ENCODE assay signal across 18 cellular contexts in genomic region chr7:141562972-141563371, GRCh38. TPM values are rescaled to one million over a fixed set of nuclear protein-coding genes. Genes with fewer than 3 reads are reported as not detected.
A peak's percentile ranks its signal among the peaks of the same experiment; 100 is the strongest.
DNase-seq lines count a peak whose midpoint lies in the region; ATAC-seq, FAIRE-seq and TF ChIP-seq lines count a peak whose summit lies in the region.
"Had no signal": no experiment of that assay in that cellular context is flagged by ENCODE, and none has a peak within 500 bp of the region (broad histone marks: within the 10 kb centered on the region; RNA-seq: fewer than 3 reads in every experiment).

No MANE protein-coding gene starts in this region.

- peaks cover 6% of the 10 kb centered on the region for H3K4me1 ChIP-seq in astrocyte (ENCODE audit: insufficient read depth, low read length)
- H3K4me1 ChIP-seq in mesenchymal stem cell (ENCODE audit: control insufficient read depth, insufficient read depth, low read depth, low read length): peaks cover 6% of the 10 kb centered on the region
- H3K4me1 ChIP-seq in trophoblast cell (ENCODE audit: control insufficient read depth in 1 of 2, insufficient read depth in 2 of 2, low read length in 2 of 2): peaks cover 0 to 3% of the 10 kb centered on the region in 2 experiments

- H3K4me3 ChIP-seq in astrocyte (ENCODE audit: insufficient read depth, low read depth, low read length): no peak overlapping the region
- H3K4me3 ChIP-seq in mesenchymal stem cell (ENCODE audit: insufficient read depth in 1 of 2, low read depth in 1 of 2, low read length in 2 of 2): no peak overlapping the region
- no peak overlapping the region for H3K4me3 ChIP-seq in trophoblast cell (ENCODE audit: low read depth, low read length)

- no peak overlapping the region for H2BK5ac ChIP-seq in mesenchymal stem cell (ENCODE audit: low read depth, low read length, poor library complexity, severe bottlenecking)
- H2BK5ac ChIP-seq in trophoblast cell (ENCODE audit: low read depth, low read length, poor library complexity): no peak overlapping the region

- no peak for DNase-seq in activated T-cell treated with anti-CD3 and anti-CD28 coated beads, Interleukin-2, amount 50 U/mL, for 72 hours
- DNase-seq in activated T-cell treated with anti-CD3 and anti-CD28 coated beads for 4 hours (no peak), LHCN-M2 (ENCODE audit: low read depth) (peak; percentile 28), astrocyte (ENCODE audit: low read depth) (peak; percentile 20), mesenchymal stem cell (no peak), trophoblast cell (no peak), HEK293T (ENCODE audit: extremely low spot score) (no peak)
- DNase-seq: DMS 273 treated with DMSO at 0.1 percent for 48 hours, H7, KG1, MM.1S, NCI-H1105, NCI-H1694 treated with DMSO at 0.1 percent for 48 hours, NCI-H345, NCI-H526 treated with DMSO at 0.1 percent for 48 hours, PC-3 had no signal

- TF ChIP-seq CTCF in astrocyte (IDR thresholded peaks at IDR 0.05; ENCODE audit: insufficient read depth, low read depth, low read length): no peak

- H3K27ac ChIP-seq in astrocyte (ENCODE audit: low read depth, low read length) (no peak overlapping the region), mesenchymal stem cell (ENCODE audit: low read length, poor library complexity, severe bottlenecking) (peak overlapping the region; percentile 5), trophoblast cell (ENCODE audit: low read depth, low read length) (no peak overlapping the region)

- POLR2A ChIA-PET in HEK293T (lab: Yijun Ruan, JAX): interaction anchor here (1.6 kb wide), 1 partner anchor 12 kb away, joined by 8 read pairs; the partner anchor contains the start of gene AGK

- no peak overlapping the region for H2BK15ac ChIP-seq in mesenchymal stem cell (ENCODE audit: low read depth, poor library complexity, severe bottlenecking)

- H3K4ac ChIP-seq in mesenchymal stem cell (ENCODE audit: low read depth in 1 of 2, low read length in 2 of 2) (no peak overlapping the region), trophoblast cell (ENCODE audit: low read depth, low read length) (no peak overlapping the region)

- WGBS in mesenchymal stem cell: 93% methylated on average over 2 of the region's 2 CpGs
- WGBS in trophoblast cell (ENCODE audit: extremely low coverage, insufficient coverage, insufficient read length): no CpG with 5 or more reads among the region's 2 CpGs

- no peak overlapping the region for H2BK12ac ChIP-seq in mesenchymal stem cell (ENCODE audit: low read length in 2 of 2)
- no peak overlapping the region for H2BK12ac ChIP-seq in trophoblast cell (ENCODE audit: low read length)

- no peaks in the 10 kb centered on the region for H3K27me3 Mint-ChIP-seq in activated T-cell treated with anti-CD3 and anti-CD28 coated beads, Interleukin-2, amount 50 U/mL, for 72 hours (ENCODE audit: low read depth)
- no peaks in the 10 kb centered on the region for H3K27me3 Mint-ChIP-seq in astrocyte (ENCODE audit: low read depth, unreplicated experiment)

- peaks cover 71% of the 10 kb centered on the region for H3K4me1 Mint-ChIP-seq in activated T-cell treated with anti-CD3 and anti-CD28 coated beads, Interleukin-2, amount 50 U/mL, for 72 hours (ENCODE audit: low read depth)
- H3K4me1 Mint-ChIP-seq in astrocyte (ENCODE audit: low read depth, unreplicated experiment): peaks cover 14% of the 10 kb centered on the region

- no peak overlapping the region for H2AFZ ChIP-seq in astrocyte (ENCODE audit: low read depth, low read length)
- H2AFZ ChIP-seq in mesenchymal stem cell (ENCODE audit: low read depth, low read length): no peak overlapping the region
- no peak overlapping the region for H2AFZ ChIP-seq in trophoblast cell (ENCODE audit: insufficient read depth, low read length, poor library complexity)

- no peak for ATAC-seq in activated T-cell treated with anti-CD3 and anti-CD28 coated beads, Interleukin-2, amount 50 U/mL, for 72 hours (replicated peaks in 1 of 2)
- no peak for ATAC-seq in GM19452 (IDR thresholded peaks at IDR 0.05; ENCODE audit: unreplicated experiment)
- ATAC-seq: PC-3 had no signal

- H3K4me3 Mint-ChIP-seq in activated T-cell treated with anti-CD3 and anti-CD28 coated beads, Interleukin-2, amount 50 U/mL, for 72 hours: no peak overlapping the region
- no peak overlapping the region for H3K4me3 Mint-ChIP-seq in astrocyte (ENCODE audit: unreplicated experiment)

- H3K79me2 ChIP-seq in astrocyte (ENCODE audit: insufficient read depth, low read length) (peaks cover 6% of the 10 kb centered on the region), trophoblast cell (ENCODE audit: control insufficient read depth, insufficient read depth, low read length, poor library complexity) (no peaks in the 10 kb centered on the region)

- H3K9me3 ChIP-seq in astrocyte (ENCODE audit: insufficient read depth, low read depth, low read length) (no peaks in the 10 kb centered on the region), mesenchymal stem cell (ENCODE audit: control insufficient read depth, low read length) (peaks cover 7% of the 10 kb centered on the region), trophoblast cell (ENCODE audit: insufficient read depth, low read depth, low read length) (no peaks in the 10 kb centered on the region)

- no peak for FAIRE-seq in astrocyte (lab: Jason Lieb, UNC)
- FAIRE-seq: A204.1 had no signal

- H2AK5ac ChIP-seq in mesenchymal stem cell (ENCODE audit: low read length, severe bottlenecking) (no peak overlapping the region), trophoblast cell (ENCODE audit: low read length) (no peak overlapping the region)

- no peak overlapping the region for H3K9ac ChIP-seq in astrocyte (ENCODE audit: low read length)
- no peak overlapping the region for H3K9ac ChIP-seq in mesenchymal stem cell (ENCODE audit: low read length)
- H3K9ac ChIP-seq in trophoblast cell (ENCODE audit: low read length): no peak overlapping the region

- H3K14ac ChIP-seq in mesenchymal stem cell (ENCODE audit: low read length in 2 of 2): no peak overlapping the region
- H3K14ac ChIP-seq in trophoblast cell (ENCODE audit: low read length): no peak overlapping the region

- H3K36me3 ChIP-seq in astrocyte (ENCODE audit: insufficient read depth, low read length) (peaks cover 2% of the 10 kb centered on the region), mesenchymal stem cell (ENCODE audit: control insufficient read depth in 1 of 2, insufficient read depth in 2 of 2, low read depth in 1 of 2, low read length in 2 of 2) (peaks cover 10 to 37% of the 10 kb centered on the region in 2 experiments), trophoblast cell (ENCODE audit: control insufficient read depth in 1 of 2, insufficient read depth in 2 of 2, low read length in 2 of 2) (peaks cover 5 to 9% of the 10 kb centered on the region in 2 experiments)

- no peak overlapping the region for H4K12ac ChIP-seq in trophoblast cell (ENCODE audit: low read depth, low read length)

- peaks cover 11 to 13% of the 10 kb centered on the region in 2 donors for H3K9me3 Mint-ChIP-seq in activated T-cell treated with anti-CD3 and anti-CD28 coated beads, Interleukin-2, amount 50 U/mL, for 72 hours
- H3K9me3 Mint-ChIP-seq in astrocyte (ENCODE audit: unreplicated experiment): peaks cover 6% of the 10 kb centered on the region

- no peak overlapping the region for H3K18ac ChIP-seq in mesenchymal stem cell (ENCODE audit: low read depth in 1 of 2, low read length in 2 of 2)
- H3K18ac ChIP-seq in trophoblast cell (ENCODE audit: low read length): no peak overlapping the region

- H4K91ac ChIP-seq in mesenchymal stem cell (ENCODE audit: low read length) (no peak overlapping the region), trophoblast cell (ENCODE audit: low read depth, low read length) (no peak overlapping the region)

- no peak overlapping the region for H4K8ac ChIP-seq in mesenchymal stem cell (ENCODE audit: low read length)
- no peak overlapping the region for H4K8ac ChIP-seq in trophoblast cell (ENCODE audit: low read depth, low read length)

- H3K79me1 ChIP-seq in mesenchymal stem cell (replicated peaks; ENCODE audit: low read length, poor library complexity, severe bottlenecking) (peaks cover 21% of the 10 kb centered on the region), trophoblast cell (ENCODE audit: low read length) (no peaks in the 10 kb centered on the region)

- H2BK120ac ChIP-seq in mesenchymal stem cell (ENCODE audit: low read depth, low read length) (no peak overlapping the region), trophoblast cell (ENCODE audit: insufficient read depth, low read length, poor library complexity) (no peak overlapping the region)

- H3K27me3 ChIP-seq in astrocyte (ENCODE audit: insufficient read depth, low read length) (no peaks in the 10 kb centered on the region), mesenchymal stem cell (ENCODE audit: control insufficient read depth in 1 of 2, insufficient read depth in 1 of 2, low read length in 2 of 2) (no peaks in the 10 kb centered on the region), trophoblast cell (ENCODE audit: insufficient read depth, low read length) (no peaks in the 10 kb centered on the region)

- H3K23ac ChIP-seq in mesenchymal stem cell (ENCODE audit: low read length in 2 of 2) (no peak overlapping the region), trophoblast cell (ENCODE audit: low read length) (no peak overlapping the region)

- H3K4me2 ChIP-seq in astrocyte (ENCODE audit: low read length) (no peak overlapping the region), mesenchymal stem cell (ENCODE audit: low read length, poor library complexity, severe bottlenecking) (no peak overlapping the region), trophoblast cell (ENCODE audit: low read length) (no peak overlapping the region)

- H3K36me3 Mint-ChIP-seq in activated T-cell treated with anti-CD3 and anti-CD28 coated beads, Interleukin-2, amount 50 U/mL, for 72 hours (ENCODE audit: insufficient read depth in 2 of 2): peaks cover 30 to 71% of the 10 kb centered on the region in 2 donors
- H3K36me3 Mint-ChIP-seq in astrocyte (ENCODE audit: low read depth, unreplicated experiment): peaks cover 19% of the 10 kb centered on the region

- peaks cover 23% of the 10 kb centered on the region for H4K20me1 ChIP-seq in astrocyte (ENCODE audit: insufficient read depth, low read length)

- CTCF ChIA-PET in HEK293T (lab: Yijun Ruan, JAX): interaction anchor here (0.8 kb wide), 1 partner anchor 1351 kb away, joined by 3 read pairs; no protein-coding TSS in a partner anchor

- peak overlapping the region; percentile 6 for H3K27ac Mint-ChIP-seq in activated T-cell treated with anti-CD3 and anti-CD28 coated beads, Interleukin-2, amount 50 U/mL, for 72 hours
- H3K27ac Mint-ChIP-seq in astrocyte (ENCODE audit: unreplicated experiment): peak overlapping the region; percentile 29

RNA-seq across cellular contexts. Expression of gene AGK, which starts 11.8 kb away (rescaled TPM):
- total RNA-seq in activated T-cell treated with anti-CD3 and anti-CD28 coated beads, Interleukin-2, amount 50 U/mL, for 72 hours: 10 to 100 TPM; 34.8 to 48.5 TPM
- total RNA-seq in LHCN-M2 (2014; rRNA removed): 30.9 and 31.1 TPM in 2 replicates
- polyA plus RNA-seq in LHCN-M2 (2012): 13.4 TPM
- total RNA-seq in astrocyte: 28.6 and 29.9 TPM in 2 replicates
- 21.2 TPM for polyA plus RNA-seq in mesenchymal stem cell (2013, experiment 1 of 2)
- 20.9 TPM for polyA plus RNA-seq in mesenchymal stem cell (2013, experiment 2 of 2)
- 20.9 and 21.1 TPM in 2 replicates for polyA plus RNA-seq in trophoblast cell (2013)

Comparison
In these comparisons a context has a peak if more than half of its experiments do, and no peak if none do; other contexts are left out.
1. DNase-seq: peak in LHCN-M2 (single experiment) and astrocyte (single experiment); none in activated T-cell treated with anti-CD3 and anti-CD28 coated beads, Interleukin-2, amount 50 U/mL, for 72 hours (0 of 2), activated T-cell treated with anti-CD3 and anti-CD28 coated beads for 4 hours (single experiment), mesenchymal stem cell (single experiment), trophoblast cell (0 of 2) and HEK293T (single experiment).